9 cellular contexts compared by ENCODE assay signal in the genomic region with DNA sequence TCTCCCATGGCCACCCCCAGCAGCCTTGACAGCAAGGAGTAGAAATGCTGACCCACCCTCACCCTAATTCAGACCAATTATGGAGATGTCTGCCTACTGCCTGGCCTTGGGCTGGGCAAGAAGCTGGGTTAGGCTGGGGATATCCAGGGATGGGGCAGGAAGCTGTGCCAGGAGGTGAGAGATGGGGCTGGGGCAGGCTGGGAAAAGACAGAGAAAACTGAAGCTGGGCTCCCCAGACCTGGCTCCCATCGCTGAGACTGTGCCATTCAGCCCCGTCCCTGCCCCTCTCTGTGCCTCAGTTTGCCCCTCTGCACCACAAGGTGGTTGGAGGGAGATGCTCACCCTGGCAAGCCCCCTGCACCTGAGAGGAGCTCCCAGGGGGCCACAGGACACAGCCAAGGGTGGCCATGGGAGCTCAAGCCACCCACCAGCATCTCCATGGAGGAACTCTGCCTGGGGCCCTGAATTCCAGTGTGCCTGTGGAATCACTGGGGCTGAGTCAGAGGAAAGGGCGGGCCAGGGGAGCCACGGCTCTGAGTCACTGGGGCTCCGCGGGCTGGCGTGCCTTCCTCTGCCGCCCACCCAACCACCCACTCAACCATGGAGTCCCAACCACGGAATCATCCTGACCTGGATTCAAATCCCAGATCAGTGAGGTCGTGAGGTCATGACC. TPM values are rescaled to one million over a fixed set of nuclear protein-coding genes. Genes with fewer than 3 reads are reported as not detected.
DNase-seq lines count a peak whose midpoint lies in the region; ATAC-seq, FAIRE-seq and TF ChIP-seq lines count a peak whose summit lies in the region.
"Had no signal": no experiment of that assay in that cellular context is flagged by ENCODE, and none has a peak within 500 bp of the region (broad histone marks: within the 10 kb centered on the region; RNA-seq: fewer than 3 reads in every experiment).

No MANE protein-coding gene starts in this region.

- H4K20me1 ChIP-seq in K562 (replicated peaks; ENCODE audit: control insufficient read depth, insufficient read depth, low read length), result no peaks in the 10 kb centered on the region

- no peak overlapping the region for H3K18ac ChIP-seq in mesendoderm (ENCODE audit: low read length)

- peaks cover 71% of the 10 kb centered on the region for H3K27me3 Mint-ChIP-seq in activated naive CD4-positive, alpha-beta T cell treated with anti-CD3 and anti-CD28 coated beads, Interleukin-2, amount 10 ng/mL, durations not matched to agents 7 days and 5 days

- H3K23ac ChIP-seq in mesendoderm (ENCODE audit: low read length), result no peak overlapping the region

- TF ChIP-seq POLR2A in K562 (conservative IDR thresholded peaks at IDR 0.05), result no peak

- H3K9ac ChIP-seq in K562 (ENCODE audit: insufficient read depth in 1 of 2, low read depth in 2 of 2, low read length in 2 of 2) (no peak overlapping the region), mesendoderm (ENCODE audit: low read length) (no peak overlapping the region)

- TF ChIP-seq CTCF in K562 (IDR thresholded peaks at IDR 0.05 in 2 of 3, conservative IDR thresholded peaks at IDR 0.05 in 1 of 3; ENCODE audit: insufficient read depth in 2 of 3, low read depth in 1 of 3, low read length in 3 of 3), result no peak
- TF ChIP-seq CTCF in coronary artery (IDR thresholded peaks at IDR 0.05), result no peak

- no peak overlapping the region for H2BK5ac ChIP-seq in mesendoderm (ENCODE audit: low read length)

- H4K8ac ChIP-seq in mesendoderm (ENCODE audit: low read depth, low read length), result no peak overlapping the region

- H2AK5ac ChIP-seq in mesendoderm (ENCODE audit: low read length), result no peak overlapping the region

- H3K4me1 Mint-ChIP-seq in activated naive CD4-positive, alpha-beta T cell treated with anti-CD3 and anti-CD28 coated beads, Interleukin-2, amount 10 ng/mL, durations not matched to agents 7 days and 5 days, result peaks cover 2% of the 10 kb centered on the region

- ATAC-seq in K562, result no peak

- no peak for TF ChIP-seq EP300 in K562 (IDR thresholded peaks at IDR 0.05; ENCODE audit: low read length)

- WGBS in K562 (ENCODE audit: insufficient coverage, low coverage, missing lambda C conversion rate), result 4% methylated on average over 4 of the region's 10 CpGs
- no CpG with 5 or more reads among the region's 10 CpGs for WGBS in mesendoderm (ENCODE audit: extremely low coverage, insufficient coverage, low lambda C conversion rate)

- H3K4me2 ChIP-seq in K562 (ENCODE audit: insufficient read depth, low read length), result no peak overlapping the region
- H3K4me2 ChIP-seq in mesendoderm (ENCODE audit: low read length), result no peak overlapping the region

- H3K36me3 ChIP-seq in K562 (ENCODE audit: control insufficient read depth, insufficient read depth, low read length), result no peaks in the 10 kb centered on the region
- no peaks in the 10 kb centered on the region for H3K36me3 ChIP-seq in mesendoderm (ENCODE audit: control insufficient read depth, insufficient read depth, low read length)

- H3K4me1 ChIP-seq in K562 (replicated peaks in 1 of 2; ENCODE audit: control insufficient read depth in 2 of 2, insufficient read depth in 2 of 2, low read length in 2 of 2) (peaks cover 4 to 10% of the 10 kb centered on the region in 2 experiments; a peak in 4 of 5 replicates), mesendoderm (ENCODE audit: control insufficient read depth, low read depth, low read length) (no peaks in the 10 kb centered on the region)

- no peaks in the 10 kb centered on the region for H3K79me2 ChIP-seq in K562 (ENCODE audit: control insufficient read depth, insufficient read depth, low read length)
- no peaks in the 10 kb centered on the region for H3K79me2 ChIP-seq in mesendoderm (ENCODE audit: control insufficient read depth, insufficient read depth, low read length)

- no peaks in the 10 kb centered on the region for H3K9me1 ChIP-seq in K562 (ENCODE audit: control insufficient read depth, insufficient read depth, low read length)

- H3K79me1 ChIP-seq in mesendoderm (ENCODE audit: low read length), result no peaks in the 10 kb centered on the region

- H4K5ac ChIP-seq in mesendoderm (ENCODE audit: low read length), result no peak overlapping the region

- no peak overlapping the region for H3K56ac ChIP-seq in mesendoderm (ENCODE audit: low read length)

- H2AFZ ChIP-seq in K562 (ENCODE audit: low read depth, low read length), result no peak overlapping the region

- DNase-seq in CD1c-positive myeloid dendritic cell (ENCODE audit: extremely low spot score) (peak; percentile 86), HT1080 (ENCODE audit: low read depth) (peak; percentile 90), K562 (ENCODE audit: extremely low read depth in 1 of 4, low spot score in 3 of 4) (no peak), mesendoderm (peak; percentile 56), NCI-H1694 (lab: John Stamatoyannopoulos, UW) (no peak), cerebellar nuclear complex (lab: John Stamatoyannopoulos, UW) (no peak), coronary artery (ENCODE audit: low spot score) (no peak)
- no peak for DNase-seq in activated naive CD4-positive, alpha-beta T cell treated with anti-CD3 and anti-CD28 coated beads, Interleukin-2, amount 10 ng/mL, durations not matched to agents 7 days and 5 days
- DNase-seq: NCI-H345 had no signal

- no peaks in the 10 kb centered on the region for H3K9me3 Mint-ChIP-seq in activated naive CD4-positive, alpha-beta T cell treated with anti-CD3 and anti-CD28 coated beads, Interleukin-2, amount 10 ng/mL, durations not matched to agents 7 days and 5 days

- no peak for TF ChIP-seq RAD21 in K562 (CRISPR knock-in tag; conservative IDR thresholded peaks at IDR 0.05 in 1 of 2, IDR thresholded peaks at IDR 0.05 in 1 of 2)

- BruUV-seq in K562 (replicated peaks; lab: Mats Ljungman, UMichigan), result no TSS peak

- H2BK120ac ChIP-seq in mesendoderm (ENCODE audit: low read depth, low read length), result no peak overlapping the region

- H3K4me3 Mint-ChIP-seq in activated naive CD4-positive, alpha-beta T cell treated with anti-CD3 and anti-CD28 coated beads, Interleukin-2, amount 10 ng/mL, durations not matched to agents 7 days and 5 days, result no peak overlapping the region

- intact Hi-C loops in K562 (cut with micrococcal nuclease), result no loop called here

- H3K9me3 ChIP-seq in K562 (replicated peaks; ENCODE audit: control insufficient read depth, insufficient read depth, low read depth, low read length), result no peaks in the 10 kb centered on the region

- no peak overlapping the region for H2BK15ac ChIP-seq in mesendoderm (replicated peaks; ENCODE audit: low read depth)

- POLR2A ChIA-PET in K562 (lab: Yijun Ruan, JAX), result interaction anchor here (0.5 to 0.7 kb wide), 3 partner anchors 42 to 430 kb away, joined by 3 to 4 read pairs (median 3); partner anchors contain the start of gene PDXP

- H3K27ac ChIP-seq in K562 (ENCODE audit: extremely low read depth, low read depth, low read length) (no peak overlapping the region), mesendoderm (ENCODE audit: low read depth, low read length) (no peak overlapping the region), coronary artery (no peak overlapping the region)

- H3K36me3 Mint-ChIP-seq in activated naive CD4-positive, alpha-beta T cell treated with anti-CD3 and anti-CD28 coated beads, Interleukin-2, amount 10 ng/mL, durations not matched to agents 7 days and 5 days, result no peaks in the 10 kb centered on the region

- no peak overlapping the region for H3K27ac Mint-ChIP-seq in activated naive CD4-positive, alpha-beta T cell treated with anti-CD3 and anti-CD28 coated beads, Interleukin-2, amount 10 ng/mL, durations not matched to agents 7 days and 5 days

- in situ Hi-C loops in K562 (cut with MboI), result no loop called here

- no peak for FAIRE-seq in K562 (lab: Jason Lieb, UNC)

- CTCF ChIA-PET in K562 (lab: Yijun Ruan, JAX; ENCODE audit: low intra/inter-chr PET ratio), result no interaction called here
- CTCF ChIA-PET in activated naive CD4-positive, alpha-beta T cell treated with anti-CD3 and anti-CD28 coated beads, Interleukin-2, amount 10 ng/mL, durations not matched to agents 7 days and 5 days (lab: Charles Lee), result no interaction called here

- no peak overlapping the region for H3K4ac ChIP-seq in mesendoderm (ENCODE audit: low read depth, low read length)

- H3K4me3 ChIP-seq in K562 (no peak overlapping the region), mesendoderm (ENCODE audit: low read length) (no peak overlapping the region), coronary artery (no peak overlapping the region)

- H3K27me3 ChIP-seq in K562 (ENCODE audit: control insufficient read depth in 2 of 2, insufficient read depth in 2 of 2, low read length in 2 of 2) (no peaks in the 10 kb centered on the region; a peak in 1 of 5 replicates), mesendoderm (ENCODE audit: insufficient read depth, low read length, poor library complexity) (no peaks in the 10 kb centered on the region)

RNA-seq across cellular contexts. Expression of gene CARD10, which starts 6.0 kb away (rescaled TPM):
- total RNA-seq in HT1080 (2014; rRNA removed; shearing (Covaris generic)), result 22.4 and 25.4 TPM in 2 replicates
- polyA plus RNA-seq in HT1080 (2015; cell fraction: cytosol; rRNA removed), result 19.4 and 20.2 TPM in 2 replicates
- polyA plus RNA-seq in HT1080 (2015; cell fraction: nucleus; rRNA removed), result 32.7 and 33.8 TPM in 2 replicates
- 5.4 and 20.1 TPM in 2 replicates for total RNA-seq in K562 (2011; cell fraction: chromatin; rRNA removed; ENCODE audit: low replicate concordance)
- total RNA-seq in K562 (2011; cell fraction: nucleolus; rRNA removed), result 9.2 and 11.7 TPM in 2 replicates
- total RNA-seq in K562 (2011; cell fraction: nucleoplasm; rRNA removed), result 6.9 and 8.3 TPM in 2 replicates
- total RNA-seq in K562 (2014; rRNA removed) (4.2 and 4.4 TPM in 2 replicates), K562 (2014; rRNA removed; fragmentation: Illumina TruSeq; extraction: Trizol) (0.57 and 0.84 TPM in 2 replicates), K562 (2015; rRNA removed; fragmentation: Illumina TruSeq; extraction: Trizol) (1.6 TPM in 2 replicates), K562 (2021) (4.6 and 5.8 TPM in 2 replicates)
- polyA plus RNA-seq in K562 (2011; rRNA removed) (3.0 and 4.2 TPM in 2 replicates), K562 (2014; fragmentation: Illumina TruSeq; extraction: Trizol) (1.5 and 3.2 TPM in 2 replicates), K562 (2014; fragmentation: Nextera tagmentation; extraction: Ambion mirVana) (under 1 TPM; 0.13 to 0.20 TPM), K562 (2014; rRNA removed) (3.6 and 5.8 TPM in 2 replicates)
- 4.8 and 9.8 TPM in 2 replicates for polyA plus RNA-seq in K562 (2011; cell fraction: cytosol; rRNA removed)
- 14.1 and 18.7 TPM in 2 replicates for polyA plus RNA-seq in K562 (2011; cell fraction: nucleus; rRNA removed)
- polyA plus RNA-seq in K562 (2012), result 2.4 and 4.6 TPM in 2 replicates
- 1.2 and 1.3 TPM in 2 replicates for polyA minus RNA-seq in K562 (2011; rRNA and poly(A)+ RNA removed)
- polyA minus RNA-seq in K562 (2011; cell fraction: cytosol; rRNA and poly(A)+ RNA removed), result 5.9 TPM in 2 replicates
- polyA minus RNA-seq in K562 (2011; cell fraction: nucleus; rRNA and poly(A)+ RNA removed), result 4.6 and 4.7 TPM in 2 replicates
- polyA plus RNA-seq in mesendoderm (2013, experiment 1 of 2), result 5.6 TPM
- polyA plus RNA-seq in mesendoderm (2013, experiment 2 of 2), result 5.8 TPM

RNA-seq across cellular contexts. Expression of gene CDC42EP1, which starts 35.1 kb away (rescaled TPM):
- 67.3 and 95.3 TPM in 2 replicates for total RNA-seq in HT1080 (2014; rRNA removed; shearing (Covaris generic))
- 104 and 115 TPM in 2 replicates for polyA plus RNA-seq in HT1080 (2015; cell fraction: cytosol; rRNA removed)
- polyA plus RNA-seq in HT1080 (2015; cell fraction: nucleus; rRNA removed), result 38.1 and 39.0 TPM in 2 replicates
- 7.9 and 25.6 TPM in 2 replicates for total RNA-seq in K562 (2011; cell fraction: chromatin; rRNA removed; ENCODE audit: low replicate concordance)
- 22.5 and 24.0 TPM in 2 replicates for total RNA-seq in K562 (2011; cell fraction: nucleolus; rRNA removed)
- 13.4 and 14.2 TPM in 2 replicates for total RNA-seq in K562 (2011; cell fraction: nucleoplasm; rRNA removed)
- total RNA-seq in K562 (2014; rRNA removed) (29.0 and 41.6 TPM in 2 replicates), K562 (2014; rRNA removed; fragmentation: Illumina TruSeq; extraction: Trizol) (2.7 and 3.2 TPM in 2 replicates), K562 (2015; rRNA removed; fragmentation: Illumina TruSeq; extraction: Trizol) (7.3 and 8.3 TPM in 2 replicates), K562 (2021) (62.8 and 70.2 TPM in 2 replicates)
- polyA plus RNA-seq in K562 (2011; rRNA removed) (4.0 and 13.8 TPM in 2 replicates), K562 (2014; fragmentation: Illumina TruSeq; extraction: Trizol) (18.4 and 49.9 TPM in 2 replicates), K562 (2014; fragmentation: Nextera tagmentation; extraction: Ambion mirVana) (under 1 TPM; 0.67 to 0.69 TPM), K562 (2014; rRNA removed) (22.5 and 28.1 TPM in 2 replicates)
- polyA plus RNA-seq in K562 (2011; cell fraction: cytosol; rRNA removed), result 6.0 and 18.2 TPM in 2 replicates
- 9.9 and 15.1 TPM in 2 replicates for polyA plus RNA-seq in K562 (2011; cell fraction: nucleus; rRNA removed)
- 24.9 and 50.5 TPM in 2 replicates for polyA plus RNA-seq in K562 (2012)
- polyA minus RNA-seq in K562 (2011; rRNA and poly(A)+ RNA removed), result 1.9 and 2.3 TPM in 2 replicates
- 12.7 and 21.9 TPM in 2 replicates for polyA minus RNA-seq in K562 (2011; cell fraction: cytosol; rRNA and poly(A)+ RNA removed)
- polyA minus RNA-seq in K562 (2011; cell fraction: nucleus; rRNA and poly(A)+ RNA removed), result 10.2 and 10.6 TPM in 2 replicates
- polyA plus RNA-seq in mesendoderm (2013, experiment 1 of 2), result 70.7 TPM
- 66.2 TPM for polyA plus RNA-seq in mesendoderm (2013, experiment 2 of 2)

RNA-seq across cellular contexts. Expression of gene MFNG, which starts 39.0 kb away (rescaled TPM):
- not detected in 2 replicates for total RNA-seq in HT1080 (2014; rRNA removed; shearing (Covaris generic))
- 0.05 and 0.08 TPM in 2 replicates for polyA plus RNA-seq in HT1080 (2015; cell fraction: cytosol; rRNA removed)
- 0.49 and 0.85 TPM in 2 replicates for polyA plus RNA-seq in HT1080 (2015; cell fraction: nucleus; rRNA removed)
- 0.83 TPM in 1 of 2 replicates, not detected in the other for total RNA-seq in K562 (2011; cell fraction: chromatin; rRNA removed; ENCODE audit: low replicate concordance)
- not detected in 2 replicates for total RNA-seq in K562 (2011; cell fraction: nucleolus; rRNA removed)
- not detected in 2 replicates for total RNA-seq in K562 (2011; cell fraction: nucleoplasm; rRNA removed)
- total RNA-seq in K562 (2014; rRNA removed) (0.53 and 0.54 TPM in 2 replicates), K562 (2014; rRNA removed; fragmentation: Illumina TruSeq; extraction: Trizol) (0.32 TPM in 1 of 2 replicates, not detected in the other), K562 (2015; rRNA removed; fragmentation: Illumina TruSeq; extraction: Trizol) (0.26 TPM in 1 of 2 replicates, not detected in the other), K562 (2021) (0.73 and 0.89 TPM in 2 replicates)
- polyA plus RNA-seq in K562 (2011; rRNA removed) (0.08 and 0.38 TPM in 2 replicates), K562 (2014; fragmentation: Illumina TruSeq; extraction: Trizol) (0.14 and 0.16 TPM in 2 replicates), K562 (2014; fragmentation: Nextera tagmentation; extraction: Ambion mirVana) (not detected), K562 (2014; rRNA removed) (0.13 and 0.20 TPM in 2 replicates)
- polyA plus RNA-seq in K562 (2011; cell fraction: cytosol; rRNA removed), result 0.18 and 1.2 TPM in 2 replicates
- polyA plus RNA-seq in K562 (2011; cell fraction: nucleus; rRNA removed), result 0.10 and 1.6 TPM in 2 replicates
- polyA plus RNA-seq in K562 (2012), result 0.10 and 0.86 TPM in 2 replicates
- 0.49 TPM in 1 of 2 replicates, not detected in the other for polyA minus RNA-seq in K562 (2011; rRNA and poly(A)+ RNA removed)
- not detected in 2 replicates for polyA minus RNA-seq in K562 (2011; cell fraction: cytosol; rRNA and poly(A)+ RNA removed)
- polyA minus RNA-seq in K562 (2011; cell fraction: nucleus; rRNA and poly(A)+ RNA removed), result not detected in 2 replicates
- 0.48 TPM for polyA plus RNA-seq in mesendoderm (2013, experiment 1 of 2)
- polyA plus RNA-seq in mesendoderm (2013, experiment 2 of 2), result 0.77 TPM

RNA-seq across cellular contexts. Expression of gene LGALS2, which starts 54.7 kb away (rescaled TPM):
- not detected in 2 replicates for total RNA-seq in HT1080 (2014; rRNA removed; shearing (Covaris generic))
- polyA plus RNA-seq in HT1080 (2015; cell fraction: cytosol; rRNA removed), result not detected in 2 replicates
- not detected in 2 replicates for polyA plus RNA-seq in HT1080 (2015; cell fraction: nucleus; rRNA removed)
- total RNA-seq in K562 (2011; cell fraction: chromatin; rRNA removed; ENCODE audit: low replicate concordance), result not detected in 2 replicates
- not detected in 2 replicates for total RNA-seq in K562 (2011; cell fraction: nucleolus; rRNA removed)
- total RNA-seq in K562 (2011; cell fraction: nucleoplasm; rRNA removed), result not detected in 2 replicates
- total RNA-seq in K562 (2014; rRNA removed) (not detected in 2 replicates), K562 (2014; rRNA removed; fragmentation: Illumina TruSeq; extraction: Trizol) (not detected in 2 replicates), K562 (2015; rRNA removed; fragmentation: Illumina TruSeq; extraction: Trizol) (not detected in 2 replicates), K562 (2021) (not detected in 2 replicates)
- polyA plus RNA-seq in K562 (2011; rRNA removed) (not detected in 2 replicates), K562 (2014; fragmentation: Illumina TruSeq; extraction: Trizol) (not detected in 2 replicates), K562 (2014; fragmentation: Nextera tagmentation; extraction: Ambion mirVana) (not detected), K562 (2014; rRNA removed) (not detected in 2 replicates)
- not detected in 2 replicates for polyA plus RNA-seq in K562 (2011; cell fraction: cytosol; rRNA removed)
- polyA plus RNA-seq in K562 (2011; cell fraction: nucleus; rRNA removed), result not detected in 2 replicates
- 0.19 TPM in 1 of 2 replicates, not detected in the other for polyA plus RNA-seq in K562 (2012)
- not detected in 2 replicates for polyA minus RNA-seq in K562 (2011; rRNA and poly(A)+ RNA removed)
- polyA minus RNA-seq in K562 (2011; cell fraction: cytosol; rRNA and poly(A)+ RNA removed), result not detected in 2 replicates
- not detected in 2 replicates for polyA minus RNA-seq in K562 (2011; cell fraction: nucleus; rRNA and poly(A)+ RNA removed)
- not detected for polyA plus RNA-seq in mesendoderm (2013, experiment 1 of 2)
- not detected for polyA plus RNA-seq in mesendoderm (2013, experiment 2 of 2)

Comparison
In these comparisons a context has a peak if more than half of its experiments do, and no peak if none do; other contexts are left out.
1. DNase-seq: peak in CD1c-positive myeloid dendritic cell (single experiment), HT1080 (single experiment) and mesendoderm (single experiment); none in K562 (0 of 4), NCI-H1694 (single experiment), cerebellar nuclear complex (0 of 2), activated naive CD4-positive, alpha-beta T cell treated with anti-CD3 and anti-CD28 coated beads, Interleukin-2, amount 10 ng/mL, durations not matched to agents 7 days and 5 days (single experiment) and coronary artery (single experiment).